7 cellular contexts compared by ENCODE assay signal in the genomic region with DNA sequence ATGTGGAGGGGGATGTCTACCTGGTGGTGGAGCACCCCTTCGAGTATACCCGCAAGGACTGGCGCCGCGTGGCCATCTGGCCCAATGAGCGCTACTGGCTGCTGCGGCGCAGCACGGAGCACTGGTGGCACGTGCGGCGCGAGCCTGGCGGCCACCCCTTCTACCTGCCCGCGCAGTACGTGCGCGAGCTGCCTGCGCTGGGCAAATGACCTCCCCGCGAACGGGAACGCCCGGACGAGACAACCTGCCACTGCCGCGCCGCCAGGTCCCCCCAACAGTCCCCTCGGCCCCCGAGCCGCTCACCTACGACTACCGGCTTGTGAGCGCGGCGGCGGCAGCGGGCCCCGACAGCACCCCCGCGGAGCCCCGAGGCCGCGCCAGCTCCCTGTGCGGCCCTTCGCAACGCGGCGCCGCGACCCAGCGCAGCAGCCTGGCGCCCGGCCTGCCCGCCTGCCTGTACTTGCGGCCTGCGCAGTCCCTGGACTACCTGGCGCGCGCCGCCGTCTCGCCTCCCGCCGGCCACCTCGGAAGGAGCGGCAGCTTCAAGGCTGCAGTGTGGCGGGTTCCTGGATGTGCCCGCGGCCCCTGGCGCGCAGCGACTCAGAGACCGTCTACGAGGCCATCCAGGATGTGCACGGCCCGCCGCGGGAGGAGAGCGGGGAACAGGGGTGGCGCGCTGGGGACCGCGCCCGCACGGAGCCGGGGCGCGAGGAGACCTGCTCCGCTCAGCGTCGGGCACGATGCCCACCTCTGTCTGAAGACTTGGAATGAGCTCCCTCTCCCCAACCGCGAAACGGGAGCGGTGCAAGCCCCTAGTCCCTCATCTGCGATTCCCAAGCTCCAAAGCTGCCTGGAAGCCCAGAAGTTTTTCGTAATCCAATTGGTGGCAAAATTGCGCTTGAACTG. TPM values are rescaled to one million over a fixed set of nuclear protein-coding genes. Genes with fewer than 3 reads are reported as not detected.
DNase-seq lines count a peak whose midpoint lies in the region; ATAC-seq, FAIRE-seq and TF ChIP-seq lines count a peak whose summit lies in the region.

No MANE protein-coding gene starts in this region.

- intact Hi-C loops in psoas muscle (cut with DNase I): no loop called here

- peaks cover 18% of the 10 kb centered on the region for H3K4me1 ChIP-seq in GM23338 (ENCODE audit: insufficient read depth)
- H3K4me1 ChIP-seq in H1 (replicated peaks in 1 of 4; ENCODE audit: control insufficient read depth in 3 of 4, insufficient read depth in 4 of 4, low read length in 3 of 4): peaks cover 8 to 28% (median 15%) of the 10 kb centered on the region in 4 experiments
- peaks cover 29% of the 10 kb centered on the region for H3K4me1 ChIP-seq in psoas muscle

- H4K8ac ChIP-seq in H1 (ENCODE audit: extremely low read depth, insufficient read depth, low read length): 0 out of 2 replicates have a peak overlapping the region, but pooled peaks have one; percentile 57

- H2BK120ac ChIP-seq in H1 (replicated peaks; ENCODE audit: low read depth, low read length): no peak overlapping the region

- ATAC-seq in GM23338 (peak; percentile 15), psoas muscle (peak in 1 of 4 donors; percentile 11)

- no peaks in the 10 kb centered on the region for H3K9me2 ChIP-seq in GM23338 (ENCODE audit: insufficient read depth)

- H2BK20ac ChIP-seq in H1 (ENCODE audit: low read length): no peak overlapping the region

- no peaks in the 10 kb centered on the region; the same call in 2 of the 3 replicates for H3K36me3 Mint-ChIP-seq in GM23338 (ENCODE audit: low read depth)

- peaks cover 4% of the 10 kb centered on the region; the same call in 2 of the 3 replicates for H3K9me3 Mint-ChIP-seq in GM23338

- POLR2A ChIA-PET in H1 (lab: Charles Lee; ENCODE audit: partially characterized antibody): interaction anchor here (0.9 to 2.5 kb wide), 8 partner anchors 15 to 258 kb away, joined by 3 to 10 read pairs (median 3); a partner anchor contains a TSS

- no peak overlapping the region for H3K23ac ChIP-seq in H1 (ENCODE audit: insufficient read length)

- no peak overlapping the region for H3K9ac ChIP-seq in H1 (replicated peaks in 1 of 4; ENCODE audit: extremely low read depth in 1 of 4, low read depth in 3 of 4, low read length in 3 of 4)

- peak; percentile 58 for DNase-seq in GM23338 (ENCODE audit: low spot score)
- peak in 4 of 5 donors; percentile 27 to 51 (median 40) for DNase-seq in T-helper 1 cell
- peak in 1 of 2 experiments; percentile 76 for DNase-seq in H1 (ENCODE audit: low read depth in 1 of 2, low spot score in 2 of 2)
- peak in 1 of 2 donors; percentile 21 for DNase-seq in psoas muscle
- DNase-seq in HK-2 (ENCODE audit: unreplicated experiment): no peak
- no peak for DNase-seq in SIG-M5 treated with dmso at 0.1 percent for 504 hours (lab: John Stamatoyannopoulos, UW; ENCODE audit: unreplicated experiment)
- DNase-seq in midbrain (lab: John Stamatoyannopoulos, UW): no peak

- no peaks in the 10 kb centered on the region for H3K79me2 ChIP-seq in GM23338 (replicated peaks; ENCODE audit: insufficient read depth)
- no peaks in the 10 kb centered on the region for H3K79me2 ChIP-seq in H1 (ENCODE audit: control insufficient read depth in 1 of 2, insufficient read depth in 2 of 2, low read length in 2 of 2)

- peaks cover 26% of the 10 kb centered on the region for H3K4me1 Mint-ChIP-seq in GM23338

- H4K5ac ChIP-seq in H1 (ENCODE audit: insufficient read length, low read depth, low read length): no peak overlapping the region

- H3K79me1 ChIP-seq in H1 (ENCODE audit: low read depth, low read length): no peaks in the 10 kb centered on the region

- no peak overlapping the region for H2AK5ac ChIP-seq in H1 (ENCODE audit: low read depth, low read length)

- 0 out of 2 replicates have a peak, but pooled peaks cover 11% of the 10 kb centered on the region for H3F3A ChIP-seq in GM23338 (replicated peaks; ENCODE audit: low read depth)

- H2BK15ac ChIP-seq in H1 (ENCODE audit: low read length): peak overlapping the region; percentile 46; the same call in 1 of the 2 replicates

- no peak overlapping the region for H4K91ac ChIP-seq in H1 (replicated peaks; ENCODE audit: insufficient read length, low read length)

- no peak overlapping the region for H3K27ac Mint-ChIP-seq in GM23338

- H2AFZ ChIP-seq in GM23338 (peak overlapping the region; percentile 66; the same call in 1 of the 2 replicates), H1 (ENCODE audit: low read length) (no peak overlapping the region)

- TF ChIP-seq CTCF in GM23338 (conservative IDR thresholded peaks at IDR 0.05; ENCODE audit: low read depth in 2 of 2) (no peak), H1 (IDR thresholded peaks at IDR 0.05; ENCODE audit: control extremely low read depth in 1 of 3, insufficient read depth in 1 of 3, low read depth in 1 of 3, low read length in 3 of 3) (no peak), psoas muscle (IDR thresholded peaks at IDR 0.05) (no peak)

- H3K27ac ChIP-seq in GM23338 (ENCODE audit: low read depth): no peak overlapping the region
- no peak overlapping the region for H3K27ac ChIP-seq in H1 (ENCODE audit: low read depth, low read length)
- no peak overlapping the region for H3K27ac ChIP-seq in psoas muscle

- H3K23me2 ChIP-seq in H1 (ENCODE audit: low read depth, low read length): peaks cover 8% of the 10 kb centered on the region; the same call in 1 of the 2 replicates

- peaks cover 100% of the 10 kb centered on the region for H3K27me3 ChIP-seq in GM23338 (ENCODE audit: insufficient read depth)
- H3K27me3 ChIP-seq in H1 (replicated peaks in 1 of 4; ENCODE audit: control insufficient read depth in 3 of 4, extremely low read depth in 1 of 4, insufficient read depth in 3 of 4, low read length in 3 of 4): peaks cover 55 to 94% (median 74%) of the 10 kb centered on the region in 4 experiments
- H3K27me3 ChIP-seq in psoas muscle (ENCODE audit: insufficient read depth in 3 of 3, low read length in 2 of 3): peaks cover 0 to 54% (median 38%) of the 10 kb centered on the region in 3 donors

- no peak for TF ChIP-seq RAD21 in H1 (IDR thresholded peaks at IDR 0.05 in 1 of 2, conservative IDR thresholded peaks at IDR 0.05 in 1 of 2; ENCODE audit: low read depth in 2 of 2, low read length in 2 of 2)

- peaks cover 0 to 2% of the 10 kb centered on the region in 2 experiments; a peak in 1 of 4 replicates for H3K9me3 ChIP-seq in H1 (ENCODE audit: insufficient read depth in 2 of 2, low read depth in 1 of 2, low read length in 1 of 2)
- no peaks in the 10 kb centered on the region for H3K9me3 ChIP-seq in psoas muscle

- H3K4me2 ChIP-seq in GM23338 (peak overlapping the region; percentile 87), H1 (ENCODE audit: insufficient read depth in 1 of 2, low read depth in 2 of 2, low read length in 2 of 2) (peak overlapping the region; percentile 75 to 93)

- H3K4ac ChIP-seq in H1 (replicated peaks; ENCODE audit: insufficient read length, low read depth, low read length): no peak overlapping the region

- no peak for FAIRE-seq in H1 (lab: Jason Lieb, UNC)

- H3K27me3 Mint-ChIP-seq in GM23338 (ENCODE audit: insufficient read depth, low read depth, poor library complexity): peaks cover 94% of the 10 kb centered on the region

- no peak for TF ChIP-seq EP300 in H1 (IDR thresholded peaks at IDR 0.05; ENCODE audit: borderline replicate concordance in 1 of 2, low read depth in 2 of 2, low read length in 2 of 2)

- TF ChIP-seq POLR2A in H1 (IDR thresholded peaks at IDR 0.05; ENCODE audit: control extremely low read depth in 1 of 2, low read depth in 2 of 2, low read length in 2 of 2): no peak

- peak overlapping the region; percentile 32 for H3K18ac ChIP-seq in H1 (ENCODE audit: extremely low read depth, low read length)

- H3K36me3 ChIP-seq in GM23338 (ENCODE audit: insufficient read depth): no peaks in the 10 kb centered on the region
- peaks cover 0 to 7% (median 0%) of the 10 kb centered on the region in 4 experiments; a peak in 1 of 8 replicates for H3K36me3 ChIP-seq in H1 (ENCODE audit: control insufficient read depth in 2 of 4, insufficient read depth in 4 of 4, low read length in 3 of 4)
- H3K36me3 ChIP-seq in psoas muscle (ENCODE audit: insufficient read depth in 1 of 2, low read depth in 1 of 2): no peaks in the 10 kb centered on the region

- 2% methylated on average over 73 of the region's 101 CpGs; no CpG with 5 or more reads in 1 of the 2 experiments for WGBS in H1 (ENCODE audit: extremely low coverage in 1 of 2, insufficient coverage in 1 of 2, insufficient read length in 1 of 2, insufficient replicate concordance in 2 of 2, low coverage in 1 of 2, low lambda C conversion rate in 2 of 2, missing lambda C conversion rate in 1 of 2), 2 experiments
- WGBS in psoas muscle, 3 donors: 0 to 2% (median 1%) methylated on average over 70 to 101 of the region's 101 CpGs

- peak overlapping the region; percentile 72 for H3K4me3 ChIP-seq in GM23338
- H3K4me3 ChIP-seq in H1 (ENCODE audit: extremely low read depth in 1 of 4, insufficient read depth in 2 of 4, low read depth in 3 of 4, low read length in 4 of 4): peak overlapping the region; percentile 20 to 61 (median 37)
- peak overlapping the region; percentile 49 for H3K4me3 ChIP-seq in psoas muscle

- CTCF ChIA-PET in H1 (lab: Charles Lee; ENCODE audit: partially characterized antibody): interaction anchor here (0.7 to 4.6 kb wide), 21 partner anchors 9 to 300 kb away, joined by 3 to 73 read pairs (median 5); a partner anchor contains a TSS

- no peak overlapping the region for H3K56ac ChIP-seq in H1 (replicated peaks; ENCODE audit: insufficient read length, low read depth, low read length)

- H3K4me3 Mint-ChIP-seq in GM23338: peak overlapping the region; percentile 67

- H4K20me1 ChIP-seq in GM23338 (replicated peaks; ENCODE audit: insufficient read depth): peaks cover 11% of the 10 kb centered on the region
- peaks cover 3 to 15% of the 10 kb centered on the region in 2 experiments for H4K20me1 ChIP-seq in H1 (replicated peaks in 1 of 2; ENCODE audit: control insufficient read depth in 1 of 2, insufficient read depth in 2 of 2, low read length in 2 of 2)

- H3K14ac ChIP-seq in H1 (ENCODE audit: insufficient read length): no peak overlapping the region

- H2BK12ac ChIP-seq in H1 (ENCODE audit: low read depth, low read length): no peak overlapping the region

- H2BK5ac ChIP-seq in H1 (ENCODE audit: low read depth, low read length): no peak overlapping the region

RNA-seq across cellular contexts. Expression of a gene that starts 48.7 kb away (rescaled TPM):
- total RNA-seq in GM23338 (2014; rRNA removed; shearing (Covaris generic)): 49.1 and 54.2 TPM in 2 replicates
- polyA plus RNA-seq in GM23338 (2016; fragmentation: Nextera tagmentation; extraction: Ambion mirVana): 71.5 and 83.8 TPM in 2 replicates
- 66.4 and 71.0 TPM in 2 replicates for total RNA-seq in H1 (2021; fragmentation: NEBNext Ultra II Directional; extraction: Animal tissue kit (Norgen Biotek cat#: 25700))
- 37.7 and 49.5 TPM in 2 replicates for polyA plus RNA-seq in H1 (2011; rRNA removed)
- polyA plus RNA-seq in H1 (2011; cell fraction: cytosol; rRNA removed): 51.8 TPM
- 33.2 TPM for polyA plus RNA-seq in H1 (2011; cell fraction: nucleus; rRNA removed)
- polyA plus RNA-seq in H1 (2012, experiment 1 of 2): 41.9 to 66.4 TPM (median 42.7 TPM) in 4 replicates
- 27.4 TPM for polyA plus RNA-seq in H1 (2012, experiment 2 of 2)
- polyA plus RNA-seq in H1 (2013, experiment 1 of 2): 104 TPM
- polyA plus RNA-seq in H1 (2013, experiment 2 of 2): 114 TPM
- 21.5 and 37.8 TPM in 2 replicates for polyA minus RNA-seq in H1 (2011; rRNA and poly(A)+ RNA removed)
- polyA minus RNA-seq in H1 (2011; cell fraction: cytosol; rRNA and poly(A)+ RNA removed): 12.8 TPM
- 31.9 TPM for polyA minus RNA-seq in H1 (2011; cell fraction: nucleus; rRNA and poly(A)+ RNA removed)
- total RNA-seq in psoas muscle: 100 to 1,000 TPM in 2 of 4 donors, 10 to 100 TPM in 2; 71.6 to 121 (median 91.8) TPM
- 100 to 1,000 TPM in 1 of 3 donors, 10 to 100 TPM in 2; 31.1 to 105 (median 53.6) TPM for polyA plus RNA-seq in psoas muscle

Comparison
In these comparisons a context has a peak if more than half of its experiments do, and no peak if none do; other contexts are left out.
1. DNase-seq: peak in GM23338 (single experiment) and T-helper 1 cell (4 of 5); none in HK-2 (single experiment), SIG-M5 treated with dmso at 0.1 percent for 504 hours (single experiment) and midbrain (single experiment).
2. Peak in every context shown above with its lines, with median percentiles within 50 percentile points of each other: H3K4me3 ChIP-seq.